Comparison of ENCODE assay signal across 9 cellular contexts in the genomic region with DNA sequence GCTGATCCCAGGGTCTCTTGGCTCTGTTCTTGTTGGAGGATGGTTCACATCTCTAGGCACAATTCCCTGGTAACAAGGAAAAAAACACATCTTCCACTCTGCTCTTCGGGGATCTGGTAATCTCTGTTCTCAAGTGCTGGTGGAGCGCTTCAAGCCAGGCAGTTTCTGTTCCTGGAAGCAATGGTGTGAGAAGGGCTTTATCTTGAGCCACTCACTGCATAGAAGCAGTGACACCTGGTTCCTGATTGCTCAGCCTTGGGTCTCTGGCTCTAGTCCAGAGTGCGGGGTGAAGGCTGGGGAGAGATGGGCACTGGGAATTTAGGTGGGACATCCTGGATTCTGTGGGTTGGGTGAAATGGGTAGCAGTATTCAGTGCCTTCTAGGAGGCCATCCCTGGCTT. TPM values are rescaled to one million over a fixed set of nuclear protein-coding genes. Genes with fewer than 3 reads are reported as not detected.
DNase-seq lines count a peak whose midpoint lies in the region; ATAC-seq lines count a peak whose summit lies in the region.
"Had no signal": no experiment of that assay in that cellular context is flagged by ENCODE, and none has a peak within 500 bp of the region (broad histone marks: within the 10 kb centered on the region; RNA-seq: fewer than 3 reads in every experiment).

No MANE protein-coding gene starts in this region.

- in situ Hi-C loops in G401 (cut with HindIII; ENCODE audit: low sequenced_read_pairs) = no loop called here

- peak overlapping the region; percentile 27; the same call in 1 of the 2 replicates for H3K9ac ChIP-seq in iPS-20b (ENCODE audit: low read depth, low read length)

- ATAC-seq in GM19467 (IDR thresholded peaks at IDR 0.05; ENCODE audit: unreplicated experiment) (peak; percentile 66), HG03432 (IDR thresholded peaks at IDR 0.05; ENCODE audit: unreplicated experiment) (peak; percentile 73)

- peaks cover 19% of the 10 kb centered on the region; the same call in 1 of the 2 replicates for H3K4me1 ChIP-seq in iPS-20b (ENCODE audit: insufficient read depth, low read length)

- no peaks in the 10 kb centered on the region for H3K36me3 ChIP-seq in iPS-20b (ENCODE audit: insufficient read depth, low read depth, low read length)

- H3K27ac ChIP-seq in iPS-20b (ENCODE audit: low read length) = peak overlapping the region; percentile 42

- H3K27me3 ChIP-seq in iPS-20b (ENCODE audit: insufficient read depth, low read length) = no peaks in the 10 kb centered on the region

- H3K9me3 ChIP-seq in iPS-20b (ENCODE audit: insufficient read depth, low read depth, low read length) = no peaks in the 10 kb centered on the region

- no peak overlapping the region for H3K4me3 ChIP-seq in iPS-20b (ENCODE audit: low read length)

- peak; percentile 16 for DNase-seq in G401 (ENCODE audit: low spot score)
- DNase-seq in NCI-H1105 treated with DMSO at 0.1 percent for 48 hours (lab: John Stamatoyannopoulos, UW) = no peak
- DNase-seq in effector CD4-positive, alpha-beta T cell = no peak
- DNase-seq in cerebellar cortex (ENCODE audit: low spot score) = no peak
- no peak for DNase-seq in DMS 273 treated with DMSO at 0.1 percent for 48 hours (lab: John Stamatoyannopoulos, UW)
- DNase-seq: CD4-positive, CD25-positive, alpha-beta regulatory T cell had no signal

RNA-seq across cellular contexts. Expression of a gene that starts 14.1 kb away (rescaled TPM):
- 5.4 and 5.7 TPM in 2 replicates for total RNA-seq in G401 (2014; rRNA removed; shearing (Covaris generic))
